ENCODE assay signal across 20 cellular contexts in the genomic region with DNA sequence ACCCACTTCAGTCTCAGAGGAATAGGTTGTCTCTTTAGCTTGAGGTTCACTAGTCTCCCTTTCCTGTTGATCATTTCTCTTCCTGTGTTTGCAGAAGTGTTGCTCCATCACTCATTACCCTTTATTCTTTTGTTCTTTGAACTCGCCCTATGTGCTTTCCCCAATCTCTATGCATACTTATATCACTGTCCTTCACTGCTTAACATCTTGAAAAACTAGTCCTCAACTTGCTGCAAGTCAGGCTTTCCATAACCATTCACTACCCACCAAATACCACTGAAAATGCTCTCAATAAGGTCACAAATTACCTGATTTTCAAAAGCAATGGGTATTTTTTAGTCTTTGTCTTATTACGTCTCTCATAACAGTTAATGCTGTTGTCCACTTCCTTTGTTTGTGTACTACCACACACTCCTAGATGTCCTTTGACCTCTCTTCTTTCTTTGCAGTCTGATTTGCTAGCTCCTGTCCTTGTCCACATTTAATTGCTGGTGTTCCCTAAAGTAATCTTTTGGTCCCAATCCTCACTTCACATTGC.
DNase-seq lines count a peak whose midpoint lies in the region; ATAC-seq and TF ChIP-seq lines count a peak whose summit lies in the region.
"Had no signal": no experiment of that assay in that cellular context is flagged by ENCODE, and none has a peak within 500 bp of the region (broad histone marks: within the 10 kb centered on the region; RNA-seq: fewer than 3 reads in every experiment).

No MANE protein-coding gene starts in this region.

- TF ChIP-seq CTCF in liver (IDR thresholded peaks at IDR 0.05; ENCODE audit: low read depth, low read length, missing input control): no peak

- TF ChIP-seq RAD21 in liver (IDR thresholded peaks at IDR 0.05): no peak

- H3K9me3 ChIP-seq in BLaER1 (no peaks in the 10 kb centered on the region), liver (ENCODE audit: control insufficient read depth in 4 of 4, low read length in 3 of 4) (no peaks in the 10 kb centered on the region)
- H3K9me3 ChIP-seq in CD4-positive, CD25-positive, alpha-beta regulatory T cell (ENCODE audit: control insufficient read depth in 2 of 2, low read length in 2 of 2): no peaks in the 10 kb centered on the region

- H4K20me1 ChIP-seq in BLaER1: no peaks in the 10 kb centered on the region

- H3K4me1 ChIP-seq in BLaER1: peaks cover 20% of the 10 kb centered on the region
- peaks cover 19% of the 10 kb centered on the region for H3K4me1 ChIP-seq in CD4-positive, CD25-positive, alpha-beta regulatory T cell (ENCODE audit: control insufficient read depth, insufficient read depth, low read length, poor library complexity, severe bottlenecking)
- H3K4me1 ChIP-seq in liver (ENCODE audit: control insufficient read depth in 4 of 4, insufficient read depth in 4 of 4, low read length in 3 of 4): peaks cover 2 to 11% (median 5%) of the 10 kb centered on the region in 4 donors

- 62% methylated on average over 2 of the region's 2 CpGs for WGBS in liver

- H3K4me3 Mint-ChIP-seq in CD4-positive, CD25-positive, alpha-beta regulatory T cell: no peak overlapping the region
- H3K4me3 Mint-ChIP-seq in activated T-helper 17 cell treated with anti-CD3 and anti-CD28 coated beads, Interleukin-2, amount 50 U/mL, for 72 hours: no peak overlapping the region
- H3K4me3 Mint-ChIP-seq: HFFc6 had no signal

- ATAC-seq in CD4-positive, CD25-positive, alpha-beta regulatory T cell (ENCODE audit: low read depth in 2 of 2): peak; percentile 90 to 92
- peak; percentile 29 for ATAC-seq in activated T-helper 17 cell treated with anti-CD3 and anti-CD28 coated beads, Interleukin-2, amount 50 U/mL, for 72 hours (replicated peaks)
- ATAC-seq in GM18867 (IDR thresholded peaks at IDR 0.05; ENCODE audit: unreplicated experiment): no peak
- ATAC-seq in HG03442 (IDR thresholded peaks at IDR 0.05; ENCODE audit: unreplicated experiment): no peak
- ATAC-seq: Right ventricle myocardium inferior had no signal

- no peak overlapping the region for H3K27ac Mint-ChIP-seq in CD4-positive, CD25-positive, alpha-beta regulatory T cell
- no peak overlapping the region for H3K27ac Mint-ChIP-seq in activated T-helper 17 cell treated with anti-CD3 and anti-CD28 coated beads, Interleukin-2, amount 50 U/mL, for 72 hours
- H3K27ac Mint-ChIP-seq: CD4-positive, alpha-beta memory T cell; HFFc6 had no signal

- peak in 2 of 3 donors; percentile 19 to 78 for DNase-seq in CD4-positive, CD25-positive, alpha-beta regulatory T cell
- DNase-seq in COR-L47 (lab: John Stamatoyannopoulos, UW): no peak
- DNase-seq: CD4-positive, alpha-beta memory T cell; DMS53; H7; HFFc6; IMR-90; Karpas-422; NCI-H1092; NCI-H1436 treated with DMSO at 0.1 percent for 48 hours; NCI-H2029 treated with DMSO at 0.1 percent for 48 hours; NCI-H2171; NK-92 treated with Interleukin-12 subunit alpha and Interleukin-12 subunit beta, amount 100 ng/mL, for 24 hours; SW 1271 had no signal

- peak overlapping the region; percentile 75 for H3K4me2 ChIP-seq in BLaER1

- H3K9me3 Mint-ChIP-seq in CD4-positive, CD25-positive, alpha-beta regulatory T cell: no peaks in the 10 kb centered on the region
- H3K9me3 Mint-ChIP-seq in activated T-helper 17 cell treated with anti-CD3 and anti-CD28 coated beads, Interleukin-2, amount 50 U/mL, for 72 hours: no peaks in the 10 kb centered on the region
- H3K9me3 Mint-ChIP-seq: CD4-positive, alpha-beta memory T cell; HFFc6 had no signal

- H3K4me1 Mint-ChIP-seq in CD4-positive, CD25-positive, alpha-beta regulatory T cell: peaks cover 0 to 5% (median 4%) of the 10 kb centered on the region in 4 donors
- H3K4me1 Mint-ChIP-seq in activated T-helper 17 cell treated with anti-CD3 and anti-CD28 coated beads, Interleukin-2, amount 50 U/mL, for 72 hours: peaks cover 5% of the 10 kb centered on the region

- H3K9ac ChIP-seq in BLaER1 (no peak overlapping the region), liver (ENCODE audit: low read depth in 1 of 2, low read length in 2 of 2) (no peak overlapping the region)

- H3K27ac ChIP-seq in BLaER1 (no peak overlapping the region), liver (ENCODE audit: low read depth in 1 of 2, low read length in 2 of 2) (no peak overlapping the region)
- H3K27ac ChIP-seq in CD4-positive, CD25-positive, alpha-beta regulatory T cell (ENCODE audit: insufficient read depth, low read length, poor library complexity, severe bottlenecking): no peak overlapping the region

- no peaks in the 10 kb centered on the region for H3K27me3 Mint-ChIP-seq in CD4-positive, CD25-positive, alpha-beta regulatory T cell
- no peaks in the 10 kb centered on the region for H3K27me3 Mint-ChIP-seq in activated T-helper 17 cell treated with anti-CD3 and anti-CD28 coated beads, Interleukin-2, amount 50 U/mL, for 72 hours
- H3K27me3 Mint-ChIP-seq: CD4-positive, alpha-beta memory T cell had no signal

- H3K27me3 ChIP-seq in BLaER1 (no peaks in the 10 kb centered on the region), liver (ENCODE audit: control insufficient read depth in 4 of 4, insufficient read depth in 4 of 4, low read length in 3 of 4) (no peaks in the 10 kb centered on the region)
- no peaks in the 10 kb centered on the region for H3K27me3 ChIP-seq in CD4-positive, CD25-positive, alpha-beta regulatory T cell (ENCODE audit: control insufficient read depth, insufficient read depth, low read length)

- peaks cover 18% of the 10 kb centered on the region for H3K36me3 Mint-ChIP-seq in CD4-positive, CD25-positive, alpha-beta regulatory T cell
- peaks cover 42% of the 10 kb centered on the region for H3K36me3 Mint-ChIP-seq in activated T-helper 17 cell treated with anti-CD3 and anti-CD28 coated beads, Interleukin-2, amount 50 U/mL, for 72 hours (ENCODE audit: low read depth)

- H3K36me3 ChIP-seq in BLaER1: peaks cover 58% of the 10 kb centered on the region
- peaks cover 13% of the 10 kb centered on the region for H3K36me3 ChIP-seq in CD4-positive, CD25-positive, alpha-beta regulatory T cell (ENCODE audit: control insufficient read depth, insufficient read depth, low read length)
- peaks cover under 1 to 14% (median 7%) of the 10 kb centered on the region in 4 donors for H3K36me3 ChIP-seq in liver (ENCODE audit: control insufficient read depth in 4 of 4, insufficient read depth in 3 of 4, low read depth in 1 of 4, low read length in 3 of 4)

- H3K4me3 ChIP-seq in BLaER1 (no peak overlapping the region), liver (ENCODE audit: low read depth in 1 of 3, low read length in 3 of 3) (no peak overlapping the region)
- H3K4me3 ChIP-seq in CD4-positive, CD25-positive, alpha-beta regulatory T cell (ENCODE audit: low read depth, low read length): peak overlapping the region; percentile 60

TF ChIP-seq in liver, 16 proteins besides CTCF, POLR2A, EP300 and RAD21 (continues in another document):
- peak; percentile 37 for TF ChIP-seq SP1 (IDR thresholded peaks at IDR 0.05)
- no peak for TF ChIP-seq NR2F2 (IDR thresholded peaks at IDR 0.05)
- no peak for TF ChIP-seq HNF4G (IDR thresholded peaks at IDR 0.05)
- TF ChIP-seq HNF4A (conservative IDR thresholded peaks at IDR 0.05): peak; percentile 72 to 74
- TF ChIP-seq, protein P1, sequence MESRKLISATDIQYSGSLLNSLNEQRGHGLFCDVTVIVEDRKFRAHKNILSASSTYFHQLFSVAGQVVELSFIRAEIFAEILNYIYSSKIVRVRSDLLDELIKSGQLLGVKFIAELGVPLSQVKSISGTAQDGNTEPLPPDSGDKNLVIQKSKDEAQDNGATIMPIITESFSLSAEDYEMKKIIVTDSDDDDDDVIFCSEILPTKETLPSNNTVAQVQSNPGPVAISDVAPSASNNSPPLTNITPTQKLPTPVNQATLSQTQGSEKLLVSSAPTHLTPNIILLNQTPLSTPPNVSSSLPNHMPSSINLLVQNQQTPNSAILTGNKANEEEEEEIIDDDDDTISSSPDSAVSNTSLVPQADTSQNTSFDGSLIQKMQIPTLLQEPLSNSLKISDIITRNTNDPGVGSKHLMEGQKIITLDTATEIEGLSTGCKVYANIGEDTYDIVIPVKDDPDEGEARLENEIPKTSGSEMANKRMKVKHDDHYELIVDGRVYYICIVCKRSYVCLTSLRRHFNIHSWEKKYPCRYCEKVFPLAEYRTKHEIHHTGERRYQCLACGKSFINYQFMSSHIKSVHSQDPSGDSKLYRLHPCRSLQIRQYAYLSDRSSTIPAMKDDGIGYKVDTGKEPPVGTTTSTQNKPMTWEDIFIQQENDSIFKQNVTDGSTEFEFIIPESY (IDR thresholded peaks at IDR 0.05): no peak
- TF ChIP-seq, protein P2, sequence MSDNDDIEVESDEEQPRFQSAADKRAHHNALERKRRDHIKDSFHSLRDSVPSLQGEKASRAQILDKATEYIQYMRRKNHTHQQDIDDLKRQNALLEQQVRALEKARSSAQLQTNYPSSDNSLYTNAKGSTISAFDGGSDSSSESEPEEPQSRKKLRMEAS (IDR thresholded peaks at IDR 0.05): no peak
- peak in 1 of 2 donors; percentile 32 for TF ChIP-seq RXRA (IDR thresholded peaks at IDR 0.05)
- TF ChIP-seq, protein P3, sequence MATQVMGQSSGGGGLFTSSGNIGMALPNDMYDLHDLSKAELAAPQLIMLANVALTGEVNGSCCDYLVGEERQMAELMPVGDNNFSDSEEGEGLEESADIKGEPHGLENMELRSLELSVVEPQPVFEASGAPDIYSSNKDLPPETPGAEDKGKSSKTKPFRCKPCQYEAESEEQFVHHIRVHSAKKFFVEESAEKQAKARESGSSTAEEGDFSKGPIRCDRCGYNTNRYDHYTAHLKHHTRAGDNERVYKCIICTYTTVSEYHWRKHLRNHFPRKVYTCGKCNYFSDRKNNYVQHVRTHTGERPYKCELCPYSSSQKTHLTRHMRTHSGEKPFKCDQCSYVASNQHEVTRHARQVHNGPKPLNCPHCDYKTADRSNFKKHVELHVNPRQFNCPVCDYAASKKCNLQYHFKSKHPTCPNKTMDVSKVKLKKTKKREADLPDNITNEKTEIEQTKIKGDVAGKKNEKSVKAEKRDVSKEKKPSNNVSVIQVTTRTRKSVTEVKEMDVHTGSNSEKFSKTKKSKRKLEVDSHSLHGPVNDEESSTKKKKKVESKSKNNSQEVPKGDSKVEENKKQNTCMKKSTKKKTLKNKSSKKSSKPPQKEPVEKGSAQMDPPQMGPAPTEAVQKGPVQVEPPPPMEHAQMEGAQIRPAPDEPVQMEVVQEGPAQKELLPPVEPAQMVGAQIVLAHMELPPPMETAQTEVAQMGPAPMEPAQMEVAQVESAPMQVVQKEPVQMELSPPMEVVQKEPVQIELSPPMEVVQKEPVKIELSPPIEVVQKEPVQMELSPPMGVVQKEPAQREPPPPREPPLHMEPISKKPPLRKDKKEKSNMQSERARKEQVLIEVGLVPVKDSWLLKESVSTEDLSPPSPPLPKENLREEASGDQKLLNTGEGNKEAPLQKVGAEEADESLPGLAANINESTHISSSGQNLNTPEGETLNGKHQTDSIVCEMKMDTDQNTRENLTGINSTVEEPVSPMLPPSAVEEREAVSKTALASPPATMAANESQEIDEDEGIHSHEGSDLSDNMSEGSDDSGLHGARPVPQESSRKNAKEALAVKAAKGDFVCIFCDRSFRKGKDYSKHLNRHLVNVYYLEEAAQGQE (IDR thresholded peaks at IDR 0.05): no peak
- TF ChIP-seq FOXA2 (IDR thresholded peaks at IDR 0.05): peak; percentile 39

Comparison
In these comparisons a context has a peak if more than half of its experiments do, and no peak if none do; other contexts are left out.
1. ATAC-seq: peak in CD4-positive, CD25-positive, alpha-beta regulatory T cell (2 of 2) and activated T-helper 17 cell treated with anti-CD3 and anti-CD28 coated beads, Interleukin-2, amount 50 U/mL, for 72 hours (single experiment); none in GM18867 (single experiment) and HG03442 (single experiment).